ENCODE assay signal across 27 cellular contexts in the genomic region with DNA sequence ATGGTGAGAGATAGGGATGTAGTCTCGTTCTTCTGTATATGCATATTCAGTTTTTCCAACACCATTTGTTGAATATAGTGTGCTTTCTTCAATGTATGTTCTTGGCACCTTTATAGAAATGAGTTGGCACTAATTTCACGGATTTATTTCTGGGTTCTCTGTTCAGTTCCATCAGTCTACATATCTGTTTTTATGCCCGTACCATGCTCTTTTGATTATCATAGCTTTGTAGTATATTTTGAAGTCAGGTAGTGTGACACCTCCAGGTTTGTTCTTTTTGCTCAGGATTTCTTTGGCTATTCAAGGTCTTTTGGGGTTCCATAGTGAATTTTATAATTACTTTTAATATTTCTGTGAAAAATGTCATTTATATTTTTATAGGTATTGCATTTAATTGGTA.
"Had no signal": no experiment of that assay in that cellular context is flagged by ENCODE, and none has a peak within 500 bp of the region (broad histone marks: within the 10 kb centered on the region; RNA-seq: fewer than 3 reads in every experiment).

No MANE protein-coding gene starts in this region.

- H3K4me1 ChIP-seq: stomach, suprapubic skin, testis, thyroid gland, tibial artery, tibial nerve, transverse colon, upper lobe of left lung, upper lobe of right lung, uterus, vagina had no signal

- ATAC-seq: stimulated activated effector memory CD8-positive, alpha-beta T cell treated with anti-CD3 and anti-CD28 coated beads, Interleukin-12 subunit alpha, Interleukin-12 subunit beta, amount 100 ng/mL, for 72 hours; stimulated activated memory B cell treated with anti-CD40 and anti-IgM and Interleukin-4, amounts not matched to agents 10 μg/mL and 1 μg/mL and 100 μg/mL, for 72 hours; stimulated activated naive B cell treated with anti-CD40 and anti-IgM and Interleukin-4, amounts not matched to agents 10 μg/mL and 1 μg/mL and 100 μg/mL, for 72 hours; stimulated activated naive CD8-positive, alpha-beta T cell treated with anti-CD3 and anti-CD28 coated beads, Interleukin-15, amount 100 ng/mL, for 72 hours; stimulated activated naive CD8-positive, alpha-beta T cell treated with anti-CD3 and anti-CD28 coated beads, Interleukin-15, Interleukin-2, amounts not matched to agents 100 U/mL and 50 U/mL, for 24 hours; upper lobe of right lung had no signal

- H3K27ac ChIP-seq: stomach, suprapubic skin, testis, thoracic aorta, thyroid gland, tibial artery, tibial nerve, transverse colon, upper lobe of left lung, upper lobe of right lung, uterus, vagina had no signal

- DNase-seq: stimulated activated CD4-positive, alpha-beta T cell treated with anti-CD3 and anti-CD28 coated beads, Interleukin-2, amount 100 ng/mL, for 48 hours; stimulated activated CD4-positive, alpha-beta T cell treated with anti-CD3 and anti-CD28 coated beads, Interleukin-4, amount 100 ng/mL, for 1 hour; stimulated activated CD4-positive, alpha-beta T cell treated with anti-CD3 and anti-CD28 coated beads, Interleukin-4, amount 100 ng/mL, for 24 hours; stimulated activated CD4-positive, alpha-beta T cell treated with anti-CD3 and anti-CD28 coated beads, Interleukin-4, amount 100 ng/mL, for 4 hours; stimulated activated CD8-positive, alpha-beta memory T cell treated with anti-CD3 and anti-CD28 coated beads, Interleukin-4, amount 100 ng/mL, for 48 hours; stimulated activated naive B cell treated with anti-CD40 and anti-IgM and Interleukin-4, amounts not matched to agents 10 μg/mL and 1 μg/mL and 100 μg/mL, for 72 hours; stimulated activated naive CD4-positive, alpha-beta T cell; stimulated activated naive CD4-positive, alpha-beta T cell treated with Interleukin-2 at 50 U/mL for 16 hours; stimulated activated naive CD8-positive, alpha-beta T cell treated with anti-CD3 and anti-CD28 coated beads, Interleukin-15, amount 100 ng/mL, for 72 hours; stimulated activated naive CD8-positive, alpha-beta T cell treated with anti-CD3 and anti-CD28 coated beads, Interleukin-15, Interleukin-2, amounts not matched to agents 100 U/mL and 50 U/mL, for 24 hours; stomach; substantia nigra; testis; thyroid gland; tibial artery; transverse colon; trophoblast cell; upper lobe of left lung; upper lobe of right lung; uterus had no signal

- FAIRE-seq: urothelium cell line had no signal

- H3K9me3 ChIP-seq: testis, thyroid gland had no signal

- H3K36me3 ChIP-seq: stomach, suprapubic skin, thoracic aorta, thyroid gland, upper lobe of left lung, upper lobe of right lung, uterus, vagina had no signal

- H3K4me3 ChIP-seq: stomach, suprapubic skin, testis, thoracic aorta, thyroid gland, tibial artery, tibial nerve, transverse colon, upper lobe of left lung, upper lobe of right lung, uterus, vagina had no signal
